Comparison of ENCODE assay signal across 8 cellular contexts in the genomic region with DNA sequence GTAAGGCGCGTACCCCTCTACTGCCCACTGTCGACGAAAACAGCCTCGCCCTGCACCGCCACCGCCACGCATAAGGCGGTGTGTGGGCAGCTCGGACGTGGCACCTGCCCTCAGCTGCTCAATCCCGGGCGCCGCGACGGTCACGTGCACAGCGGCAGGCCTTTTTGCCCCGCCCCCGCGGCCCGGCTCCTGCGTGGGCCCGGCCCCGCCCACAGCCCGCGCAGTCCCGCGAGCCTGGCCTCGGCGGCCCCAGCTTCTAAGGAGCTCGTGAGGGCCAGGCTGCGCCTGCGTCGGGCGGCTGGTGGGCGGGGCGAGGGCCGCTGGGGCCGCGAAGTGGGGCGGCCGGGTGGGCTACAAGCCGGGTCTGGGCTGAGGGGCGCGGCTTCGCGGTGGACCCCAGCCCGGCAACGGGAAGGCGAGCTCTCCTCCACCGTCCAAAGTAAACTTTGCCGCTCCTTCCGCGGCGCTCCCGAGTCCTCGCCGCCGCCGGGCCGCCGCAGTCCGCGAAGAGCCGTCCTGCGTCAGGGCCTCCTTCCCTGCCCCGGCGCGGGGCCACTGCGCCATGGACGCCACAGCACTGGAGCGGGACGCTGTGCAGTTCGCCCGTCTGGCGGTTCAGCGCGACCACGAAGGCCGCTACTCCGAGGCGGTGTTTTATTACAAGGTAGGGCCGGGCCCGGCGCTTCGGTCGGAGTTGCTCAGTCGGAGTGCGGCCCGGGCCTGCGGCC. TPM values are rescaled to one million over a fixed set of nuclear protein-coding genes. Genes with fewer than 3 reads are reported as not detected.
DNase-seq lines count a peak whose midpoint lies in the region; ATAC-seq and TF ChIP-seq lines count a peak whose summit lies in the region.

A gene (plus strand): TSS at position 313 of the 728 bp plus-strand sequence. CDS start 250 bp downstream, at position 563.

- whole genome bisulfite sequencing in GM23248 (ENCODE audit: low coverage in 1 of 2, low lambda C conversion rate in 2 of 2, missing lambda C conversion rate in 2 of 2), 2 experiments = 1% methylated on average over 63 to 74 of the region's 92 CpGs
- WGBS in thyroid gland, 2 donors = 0% methylated on average over 7 to 31 of the region's 92 CpGs

- peaks cover 47% of the 10 kb centered on the region for H3K79me2 ChIP-seq in GM23248 (ENCODE audit: insufficient read depth)
- peaks cover 49% of the 10 kb centered on the region for H3K79me2 ChIP-seq in osteoblast (ENCODE audit: insufficient read depth, low read length)

- H3K27me3 ChIP-seq in GM23248 (replicated peaks; ENCODE audit: insufficient read depth) = no peaks in the 10 kb centered on the region
- H3K27me3 ChIP-seq in foreskin keratinocyte = no peaks in the 10 kb centered on the region
- H3K27me3 ChIP-seq in osteoblast (ENCODE audit: insufficient read depth, low read length) = no peaks in the 10 kb centered on the region
- no peaks in the 10 kb centered on the region for H3K27me3 ChIP-seq in thyroid gland

- peaks cover 22% of the 10 kb centered on the region for H3K4me1 ChIP-seq in GM23248 (ENCODE audit: insufficient read depth)
- H3K4me1 ChIP-seq in foreskin keratinocyte = peaks cover 2% of the 10 kb centered on the region
- H3K4me1 ChIP-seq in osteoblast (ENCODE audit: insufficient read depth, low read length) = peaks cover 17% of the 10 kb centered on the region
- peaks cover 8 to 18% of the 10 kb centered on the region in 2 donors for H3K4me1 ChIP-seq in thyroid gland

- ATAC-seq in foreskin keratinocyte = peak; percentile 91

- H3K36me3 ChIP-seq in GM23248 (ENCODE audit: low read depth) (peaks cover 13% of the 10 kb centered on the region), osteoblast (ENCODE audit: insufficient read depth, low read length) (peaks cover 6% of the 10 kb centered on the region), thyroid gland (no peaks in the 10 kb centered on the region)

- no peaks in the 10 kb centered on the region for H3K9me2 ChIP-seq in GM23248 (ENCODE audit: insufficient read depth)

- H2AFZ ChIP-seq in GM23248 (peak within 1 kb of the TSS; percentile 92), osteoblast (ENCODE audit: low read length) (peak within 1 kb of the TSS; percentile 82)

- peak; percentile 50 for TF ChIP-seq CTCF in foreskin keratinocyte (conservative IDR thresholded peaks at IDR 0.05)
- TF ChIP-seq CTCF in osteoblast (IDR thresholded peaks at IDR 0.05; ENCODE audit: extremely low read depth, low read depth, low read length) = peak; percentile 39
- peak in 3 of 6 experiments; percentile 39 to 56 (median 51) for TF ChIP-seq CTCF in thyroid gland (IDR thresholded peaks at IDR 0.05)

- in situ Hi-C loops in GM23248 (cut with MboI) = no loop called here

- H3K4me2 ChIP-seq in GM23248 (ENCODE audit: unreplicated experiment) = peak within 1 kb of the TSS; percentile 97
- peak within 1 kb of the TSS; percentile 98 for H3K4me2 ChIP-seq in osteoblast (ENCODE audit: insufficient read depth, low read length)

- intact Hi-C loops in thyroid gland (cut with DNase I) = loop anchor here (10.0 kb wide), 2 partner anchors 59 to 101 kb away; no protein-coding TSS in a partner anchor

- peaks cover 24% of the 10 kb centered on the region; the same call in 1 of the 2 replicates for H3F3A ChIP-seq in GM23248 (ENCODE audit: insufficient read depth)

- TF ChIP-seq POLR2A in thyroid gland (IDR thresholded peaks at IDR 0.05) = peak; percentile 82 to 97

- H3K27ac ChIP-seq in GM23248 (peak within 1 kb of the TSS; percentile 73), foreskin keratinocyte (peak within 1 kb of the TSS; percentile 83), osteoblast (ENCODE audit: low read depth, low read length) (peak within 1 kb of the TSS; percentile 85), thyroid gland (peak within 1 kb of the TSS; percentile 95 to 99 (median 97))

- H3K4me3 ChIP-seq in GM23248 (peak within 1 kb of the TSS; percentile 86), osteoblast (ENCODE audit: insufficient read depth, low read length) (peak within 1 kb of the TSS; percentile 93), thyroid gland (replicated peaks in 1 of 3) (peak within 1 kb of the TSS; percentile 70 to 99 (median 99))

- H3K9ac ChIP-seq in GM23248 = peak within 1 kb of the TSS; percentile 93

- DNase-seq in EH (ENCODE audit: low read depth) (peak; percentile 95), GM23248 (peak; percentile 99), LoVo (ENCODE audit: low spot score) (peak; percentile 97), activated T-helper 1 cell treated with Interleukin-2 at 50 U/mL for 16 hours (ENCODE audit: low read depth) (peak; percentile 94), foreskin keratinocyte (peak; percentile 70 to 100), osteoblast (ENCODE audit: insufficient read length, low spot score, missing footprints) (peak; percentile 98), thyroid gland (peak; percentile 97), NCI-H2107 treated with DMSO at 0.1 percent for 48 hours (lab: John Stamatoyannopoulos, UW; ENCODE audit: unreplicated experiment) (no peak)

- H4K20me1 ChIP-seq in GM23248 (ENCODE audit: insufficient read depth) = no peaks in the 10 kb centered on the region
- peaks cover 25% of the 10 kb centered on the region for H4K20me1 ChIP-seq in osteoblast (ENCODE audit: insufficient read depth, low read length)

- H3K9me3 ChIP-seq in GM23248 (ENCODE audit: low read depth) = no peaks in the 10 kb centered on the region
- H3K9me3 ChIP-seq in osteoblast (ENCODE audit: low read depth, low read length) = no peaks in the 10 kb centered on the region
- H3K9me3 ChIP-seq in thyroid gland = no peaks in the 10 kb centered on the region

RNA-seq across cellular contexts. Expression of the gene that starts here (rescaled TPM):
- 28.3 and 38.3 TPM in 2 replicates for total RNA-seq in GM23248 (2014; rRNA removed; shearing (Covaris generic))
- polyA plus RNA-seq in GM23248 (2016; fragmentation: Nextera tagmentation; extraction: Ambion mirVana) (21.3 and 22.7 TPM in 2 replicates), foreskin keratinocyte (9.1 and 10.6 TPM in 2 replicates)
- total RNA-seq in foreskin keratinocyte (22.3 and 22.7 TPM in 2 replicates), osteoblast (45.2 and 65.4 TPM in 2 replicates), thyroid gland (100 to 1,000 TPM in 3 of 4 donors, 10 to 100 TPM in 1; 87.8 to 147 (median 116) TPM)
